9 cellular contexts compared by ENCODE assay signal in the genomic region with DNA sequence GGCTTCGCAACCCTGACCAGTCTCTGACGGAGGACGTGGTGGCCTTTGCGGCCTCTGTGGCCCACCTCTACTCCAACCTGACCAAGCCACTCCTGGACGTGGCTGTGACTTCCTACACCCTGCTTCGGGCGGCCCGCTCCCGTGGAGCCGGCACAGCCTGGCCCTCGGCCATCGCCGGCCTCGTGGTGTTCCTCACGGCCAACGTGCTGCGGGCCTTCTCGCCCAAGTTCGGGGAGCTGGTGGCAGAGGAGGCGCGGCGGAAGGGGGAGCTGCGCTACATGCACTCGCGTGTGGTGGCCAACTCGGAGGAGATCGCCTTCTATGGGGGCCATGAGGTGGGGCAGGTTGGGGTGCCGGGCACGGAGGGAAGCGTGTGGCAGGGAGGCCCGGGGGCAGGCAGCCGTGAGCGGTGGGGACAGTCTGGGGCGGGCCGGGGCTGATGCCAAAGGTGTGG. TPM values are rescaled to one million over a fixed set of nuclear protein-coding genes. Genes with fewer than 3 reads are reported as not detected.
DNase-seq lines count a peak whose midpoint lies in the region; TF ChIP-seq lines count a peak whose summit lies in the region.
"Had no signal": no experiment of that assay in that cellular context is flagged by ENCODE, and none has a peak within 500 bp of the region (broad histone marks: within the 10 kb centered on the region; RNA-seq: fewer than 3 reads in every experiment).

No MANE protein-coding gene starts in this region.

- DNase-seq in NT2/D1 (ENCODE audit: low read depth, low spot score) (no peak), osteocyte (ENCODE audit: extremely low spot score, unreplicated experiment) (no peak), NCI-H748 treated with DMSO at 0.1 percent for 48 hours (lab: John Stamatoyannopoulos, UW) (no peak), NCI-H526 (lab: John Stamatoyannopoulos, UW) (no peak), foreskin melanocyte (no peak), SW480 (ENCODE audit: low spot score) (no peak)
- DNase-seq: NCI-H2227 treated with DMSO at 0.1 percent for 48 hours had no signal

- H3K4me3 Mint-ChIP-seq in osteocyte (ENCODE audit: unreplicated experiment): peak overlapping the region; percentile 58

- TF ChIP-seq CTCF in osteocyte (IDR thresholded peaks at IDR 0.05): no peak

- peaks cover 18 to 80% (median 49%) of the 10 kb centered on the region in 11 experiments; a peak in 21 of 22 replicates for H3K9me3 ChIP-seq in BLaER1 treated with 17β-estradiol and CSF1 and Interleukin-3, amounts not matched to agents 10 nM and 100 nM (replicated peaks in 1 of 11)
- H3K9me3 ChIP-seq in NT2/D1 (ENCODE audit: insufficient read depth, low read length) (0 out of 2 replicates have a peak, but pooled peaks cover under 1% of the 10 kb centered on the region), duodenal mucosa (ENCODE audit: control insufficient read depth in 1 of 2, low read length in 2 of 2) (no peaks in the 10 kb centered on the region)

- peaks cover 9% of the 10 kb centered on the region for H3K36me3 Mint-ChIP-seq in osteocyte (ENCODE audit: unreplicated experiment)

- peak overlapping the region; percentile 77 for H3K27ac Mint-ChIP-seq in osteocyte (ENCODE audit: unreplicated experiment)

- H3K36me3 ChIP-seq in BLaER1 treated with 17β-estradiol and CSF1 and Interleukin-3, amounts not matched to agents 10 nM and 100 nM: peaks cover 16 to 41% (median 30%) of the 10 kb centered on the region in 11 experiments
- peaks cover 22% of the 10 kb centered on the region for H3K36me3 ChIP-seq in NT2/D1 (ENCODE audit: insufficient read depth, insufficient read length, low read length)
- H3K36me3 ChIP-seq in duodenal mucosa (ENCODE audit: control insufficient read depth in 1 of 2, insufficient read depth in 2 of 2, low read length in 2 of 2): peaks cover 0 to 5% of the 10 kb centered on the region in 2 donors

- H3K4me1 Mint-ChIP-seq in osteocyte (ENCODE audit: unreplicated experiment): peaks cover 34% of the 10 kb centered on the region

- H3K27me3 ChIP-seq in BLaER1 treated with 17β-estradiol and CSF1 and Interleukin-3, amounts not matched to agents 10 nM and 100 nM: peaks cover 9 to 50% (median 29%) of the 10 kb centered on the region in 11 experiments; a peak in 21 of 22 replicates
- no peaks in the 10 kb centered on the region for H3K27me3 ChIP-seq in NT2/D1 (ENCODE audit: insufficient read depth, insufficient read length)
- H3K27me3 ChIP-seq in duodenal mucosa (ENCODE audit: control insufficient read depth in 1 of 2, insufficient read depth in 2 of 2, low read length in 2 of 2): no peaks in the 10 kb centered on the region

- H3K9me3 Mint-ChIP-seq in osteocyte (ENCODE audit: unreplicated experiment): peaks cover 5% of the 10 kb centered on the region

- peak overlapping the region; percentile 92 to 99 (median 97) for H3K27ac ChIP-seq in BLaER1 treated with 17β-estradiol and CSF1 and Interleukin-3, amounts not matched to agents 10 nM and 100 nM
- H3K27ac ChIP-seq in duodenal mucosa (ENCODE audit: low read depth, low read length): peak overlapping the region; percentile 85

- H3K4me1 ChIP-seq in BLaER1 treated with 17β-estradiol and CSF1 and Interleukin-3, amounts not matched to agents 10 nM and 100 nM: peaks cover 54 to 66% (median 58%) of the 10 kb centered on the region in 10 experiments
- H3K4me1 ChIP-seq in NT2/D1 (ENCODE audit: insufficient read depth, insufficient read length) (peaks cover 8% of the 10 kb centered on the region), duodenal mucosa (ENCODE audit: control insufficient read depth in 1 of 2, insufficient read depth in 2 of 2, low read length in 2 of 2) (peaks cover 36 to 49% of the 10 kb centered on the region in 2 donors)

- peaks cover 13 to 55% (median 33%) of the 10 kb centered on the region in 11 experiments; a peak in 19 of 22 replicates for H4K20me1 ChIP-seq in BLaER1 treated with 17β-estradiol and CSF1 and Interleukin-3, amounts not matched to agents 10 nM and 100 nM

- H3K4me2 ChIP-seq in BLaER1 treated with 17β-estradiol and CSF1 and Interleukin-3, amounts not matched to agents 10 nM and 100 nM: peak overlapping the region; percentile 83 to 95 (median 89)

- peak overlapping the region; percentile 55 to 74 (median 66) for H3K4me3 ChIP-seq in BLaER1 treated with 17β-estradiol and CSF1 and Interleukin-3, amounts not matched to agents 10 nM and 100 nM
- H3K4me3 ChIP-seq in NT2/D1 (ENCODE audit: insufficient read length, low read depth) (no peak overlapping the region), duodenal mucosa (ENCODE audit: low read depth in 1 of 2, low read length in 2 of 2) (peak overlapping the region; percentile 50 to 53)

- no peaks in the 10 kb centered on the region for H3K27me3 Mint-ChIP-seq in osteocyte (ENCODE audit: unreplicated experiment)

- H3K9ac ChIP-seq in BLaER1 treated with 17β-estradiol and CSF1 and Interleukin-3, amounts not matched to agents 10 nM and 100 nM: peak overlapping the region; percentile 84 to 94 (median 91)
- peak overlapping the region; percentile 61 for H3K9ac ChIP-seq in NT2/D1 (ENCODE audit: insufficient read length, low read depth)
- peak overlapping the region; percentile 25 to 65 for H3K9ac ChIP-seq in duodenal mucosa (ENCODE audit: low read depth in 1 of 2, low read length in 2 of 2)

RNA-seq across cellular contexts. Expression of a gene that starts 1.2 kb away (rescaled TPM):
- 19.7 and 22.3 TPM in 2 replicates for total RNA-seq in osteocyte

RNA-seq across cellular contexts. Expression of a gene that starts 1.7 kb away (rescaled TPM):
- 172 and 188 TPM in 2 replicates for total RNA-seq in osteocyte

RNA-seq across cellular contexts. Expression of a gene that starts 38.1 kb away (rescaled TPM):
- total RNA-seq in osteocyte: 74.1 and 77.0 TPM in 2 replicates

RNA-seq across cellular contexts. Expression of a gene that starts 38.2 kb away (rescaled TPM):
- total RNA-seq in osteocyte: 8.7 and 9.1 TPM in 2 replicates

RNA-seq across cellular contexts. Expression of a gene that starts 52.2 kb away (rescaled TPM):
- 3.6 and 5.1 TPM in 2 replicates for total RNA-seq in osteocyte
